In the genomic region with DNA sequence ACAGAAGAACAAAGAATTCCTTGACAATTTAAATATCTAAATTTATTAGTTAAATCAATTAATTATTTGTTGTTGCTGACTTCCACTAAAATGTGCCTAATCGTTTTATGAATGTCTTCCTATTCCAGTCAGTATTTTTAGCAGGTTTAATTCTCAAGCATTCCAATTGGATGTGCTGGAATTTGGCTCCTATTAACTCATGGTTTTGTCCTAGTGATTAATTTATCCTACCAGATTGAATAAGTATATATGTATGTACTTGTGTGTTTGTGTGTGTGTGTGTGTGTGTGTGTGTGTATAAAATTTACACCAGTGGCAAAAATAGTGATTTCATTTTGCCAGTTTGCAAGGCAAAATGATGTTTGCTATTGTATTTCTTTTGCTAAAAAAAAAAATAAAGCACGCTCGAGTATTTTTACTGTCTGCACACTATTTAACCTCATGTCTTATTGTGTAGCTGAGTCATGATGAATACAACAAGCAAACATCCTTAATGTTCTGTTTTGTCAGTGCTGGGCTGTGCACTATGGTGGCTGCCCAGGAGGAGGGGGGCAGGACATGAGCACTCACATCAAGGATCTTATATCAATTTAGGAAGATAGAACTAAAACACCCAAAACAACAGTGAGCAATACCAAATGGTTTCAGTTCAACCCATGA, we compare ENCODE assay signal across 15 cellular contexts.
DNase-seq lines count a peak whose midpoint lies in the region; ATAC-seq, FAIRE-seq and TF ChIP-seq lines count a peak whose summit lies in the region.
"Had no signal": no experiment of that assay in that cellular context is flagged by ENCODE, and none has a peak within 500 bp of the region (broad histone marks: within the 10 kb centered on the region; RNA-seq: fewer than 3 reads in every experiment).

No MANE protein-coding gene starts in this region.

- no peaks in the 10 kb centered on the region for H3K36me3 ChIP-seq in ACC112 (ENCODE audit: insufficient read depth, low read length)
- H3K36me3 ChIP-seq in keratinocyte (ENCODE audit: control insufficient read depth in 2 of 2, extremely low read depth in 1 of 2, insufficient read depth in 2 of 2, low read length in 2 of 2), result no peaks in the 10 kb centered on the region
- H3K36me3 ChIP-seq in right lobe of liver, result no peaks in the 10 kb centered on the region
- H3K36me3 ChIP-seq: heart right ventricle had no signal

- H3K9me3 ChIP-seq in keratinocyte (ENCODE audit: control insufficient read depth, low read depth, low read length), result no peaks in the 10 kb centered on the region
- H3K9me3 ChIP-seq in right lobe of liver, result no peaks in the 10 kb centered on the region

- WGBS in right lobe of liver (ENCODE audit: insufficient coverage, low coverage, low lambda C conversion rate, missing lambda C conversion rate), result 52% methylated on average over 3 of the region's 3 CpGs

- POLR2A ChIA-PET in activated CD4-positive, alpha-beta T cell treated with anti-CD3 and anti-CD28 coated beads, Interleukin-2, amount 10 ng/mL, durations not matched to agents 7 days and 5 days (lab: Charles Lee), result no interaction called here

- H3K27ac Mint-ChIP-seq in activated CD4-positive, alpha-beta T cell treated with anti-CD3 and anti-CD28 coated beads, Interleukin-2, amount 10 ng/mL, durations not matched to agents 7 days and 5 days, result no peak overlapping the region
- H3K27ac Mint-ChIP-seq: activated naive CD4-positive, alpha-beta T cell treated with anti-CD3 and anti-CD28 coated beads, Interleukin-2, amount 10 ng/mL, durations not matched to agents 7 days and 5 days had no signal

- no peaks in the 10 kb centered on the region for H3K79me2 ChIP-seq in ACC112 (ENCODE audit: control insufficient read depth, insufficient read depth, low read length, unreplicated experiment)
- H3K79me2 ChIP-seq in keratinocyte (ENCODE audit: control insufficient read depth, insufficient read depth, low read length), result no peaks in the 10 kb centered on the region

- H2AFZ ChIP-seq in ACC112 (ENCODE audit: low read length, unreplicated experiment), result no peak overlapping the region
- H2AFZ ChIP-seq in keratinocyte (ENCODE audit: control insufficient read depth, low read length), result no peak overlapping the region

- H3K27me3 ChIP-seq in ACC112 (ENCODE audit: insufficient read depth, low read length) (no peaks in the 10 kb centered on the region), keratinocyte (ENCODE audit: control insufficient read depth, extremely low read depth, insufficient read depth, low read length) (no peaks in the 10 kb centered on the region), right lobe of liver (no peaks in the 10 kb centered on the region)
- H3K27me3 ChIP-seq: heart right ventricle had no signal

- ATAC-seq in HG03432 (IDR thresholded peaks at IDR 0.05; ENCODE audit: unreplicated experiment), result no peak
- no peak for ATAC-seq in right lobe of liver
- ATAC-seq: heart right ventricle had no signal

- dilution Hi-C loops in keratinocyte (cut with MboI; ENCODE audit: extremely low pct_ligation_motif_present, low sequenced_read_pairs), result no loop called here

- H3K4me3 Mint-ChIP-seq in activated CD4-positive, alpha-beta T cell treated with anti-CD3 and anti-CD28 coated beads, Interleukin-2, amount 10 ng/mL, durations not matched to agents 7 days and 5 days, result no peak overlapping the region
- H3K4me3 Mint-ChIP-seq: activated naive CD4-positive, alpha-beta T cell treated with anti-CD3 and anti-CD28 coated beads, Interleukin-2, amount 10 ng/mL, durations not matched to agents 7 days and 5 days had no signal

- intact Hi-C loops in right lobe of liver (cut with DNase I), result no loop called here

- no peak for TF ChIP-seq CTCF in astrocyte of the spinal cord (IDR thresholded peaks at IDR 0.05; ENCODE audit: low read depth, low read length)
- no peak for TF ChIP-seq CTCF in keratinocyte (optimal IDR thresholded peaks at IDR 0.05 in 1 of 3, IDR thresholded peaks at IDR 0.05 in 1 of 3, conservative IDR thresholded peaks at IDR 0.05 in 1 of 3; ENCODE audit: extremely low read depth in 1 of 3, insufficient read depth in 2 of 3, low read length in 3 of 3)
- no peak for TF ChIP-seq CTCF in right lobe of liver (IDR thresholded peaks at IDR 0.05)

- no peaks in the 10 kb centered on the region for H3K36me3 Mint-ChIP-seq in activated CD4-positive, alpha-beta T cell treated with anti-CD3 and anti-CD28 coated beads, Interleukin-2, amount 10 ng/mL, durations not matched to agents 7 days and 5 days (ENCODE audit: low read depth)
- H3K36me3 Mint-ChIP-seq: activated naive CD4-positive, alpha-beta T cell treated with anti-CD3 and anti-CD28 coated beads, Interleukin-2, amount 10 ng/mL, durations not matched to agents 7 days and 5 days had no signal

- CTCF ChIA-PET in activated CD4-positive, alpha-beta T cell treated with anti-CD3 and anti-CD28 coated beads, Interleukin-2, amount 10 ng/mL, durations not matched to agents 7 days and 5 days (lab: Charles Lee), result interaction anchor here (0.7 kb wide), 1 partner anchor 11 kb away, joined by 3 read pairs; no protein-coding TSS in a partner anchor

- H3K4me1 Mint-ChIP-seq in activated CD4-positive, alpha-beta T cell treated with anti-CD3 and anti-CD28 coated beads, Interleukin-2, amount 10 ng/mL, durations not matched to agents 7 days and 5 days, result no peaks in the 10 kb centered on the region
- H3K4me1 Mint-ChIP-seq: activated naive CD4-positive, alpha-beta T cell treated with anti-CD3 and anti-CD28 coated beads, Interleukin-2, amount 10 ng/mL, durations not matched to agents 7 days and 5 days had no signal

- peak; percentile 70 for FAIRE-seq in keratinocyte (lab: Jason Lieb, UNC)
- FAIRE-seq: RCC 7860 had no signal

- DNase-seq in HPDE6-E6E7 (ENCODE audit: extremely low spot score) (peak; percentile 15), astrocyte of the spinal cord (ENCODE audit: low read depth, low spot score) (peak; percentile 85), keratinocyte (ENCODE audit: low read depth, low spot score) (no peak), right lobe of liver (no peak)
- no peak for DNase-seq in stimulated activated CD4-positive, alpha-beta T cell treated with anti-CD3 and anti-CD28 coated beads, Interleukin-4, amount 100 ng/mL, for 4 hours
- no peak for DNase-seq in activated CD4-positive, alpha-beta T cell treated with anti-CD3 and anti-CD28 coated beads, Interleukin-2, amount 10 ng/mL, durations not matched to agents 7 days and 5 days
- DNase-seq: activated naive CD4-positive, alpha-beta T cell treated with anti-CD3 and anti-CD28 coated beads, Interleukin-2, amount 10 ng/mL, durations not matched to agents 7 days and 5 days; AML-193; heart right ventricle; NCI-H2227 treated with DMSO at 0.1 percent for 48 hours; nucleus accumbens had no signal

- H3K4me1 ChIP-seq in ACC112 (ENCODE audit: control insufficient read depth, insufficient read depth, low read length, unreplicated experiment) (peaks cover 12% of the 10 kb centered on the region), keratinocyte (ENCODE audit: control insufficient read depth, extremely low read depth, insufficient read depth, low read length) (peaks cover 16% of the 10 kb centered on the region), right lobe of liver (no peaks in the 10 kb centered on the region)

- in situ Hi-C loops in astrocyte of the spinal cord (cut with HindIII; ENCODE audit: low sequenced_read_pairs), result no loop called here

- peak overlapping the region; percentile 42 for H3K27ac ChIP-seq in ACC112 (ENCODE audit: low read depth, low read length)
- no peak overlapping the region for H3K27ac ChIP-seq in keratinocyte (ENCODE audit: control insufficient read depth, insufficient read depth, low read length)
- H3K27ac ChIP-seq in right lobe of liver, result no peak overlapping the region
- H3K27ac ChIP-seq: heart right ventricle had no signal

- H3K4me3 ChIP-seq in ACC112 (ENCODE audit: low read depth, low read length) (peak overlapping the region; percentile 24; the same call in 1 of the 2 replicates), astrocyte of the spinal cord (ENCODE audit: low read depth, low read length) (no peak overlapping the region), keratinocyte (ENCODE audit: control insufficient read depth in 2 of 3, extremely low read depth in 1 of 3, insufficient read depth in 2 of 3, low read depth in 1 of 3, low read length in 3 of 3) (no peak overlapping the region), right lobe of liver (no peak overlapping the region)
- H3K4me3 ChIP-seq: heart right ventricle, lung had no signal

- no peaks in the 10 kb centered on the region for H3K27me3 Mint-ChIP-seq in activated CD4-positive, alpha-beta T cell treated with anti-CD3 and anti-CD28 coated beads, Interleukin-2, amount 10 ng/mL, durations not matched to agents 7 days and 5 days
- H3K27me3 Mint-ChIP-seq: activated naive CD4-positive, alpha-beta T cell treated with anti-CD3 and anti-CD28 coated beads, Interleukin-2, amount 10 ng/mL, durations not matched to agents 7 days and 5 days had no signal

- H4K20me1 ChIP-seq in keratinocyte (ENCODE audit: control insufficient read depth, extremely low read depth, insufficient read depth, low read length), result no peaks in the 10 kb centered on the region

- no peak for TF ChIP-seq POLR2A in right lobe of liver (IDR thresholded peaks at IDR 0.05)

- H3K9me1 ChIP-seq in keratinocyte (ENCODE audit: control insufficient read depth, extremely low read depth, insufficient read depth, low read length), result no peaks in the 10 kb centered on the region

- H3K9me3 Mint-ChIP-seq in activated CD4-positive, alpha-beta T cell treated with anti-CD3 and anti-CD28 coated beads, Interleukin-2, amount 10 ng/mL, durations not matched to agents 7 days and 5 days, result peaks cover 2% of the 10 kb centered on the region

- H3K4me2 ChIP-seq in keratinocyte (ENCODE audit: control insufficient read depth, extremely low read depth, insufficient read depth, low read depth, low read length), result peak overlapping the region; percentile 46

- no peak overlapping the region for H3K9ac ChIP-seq in keratinocyte (ENCODE audit: control insufficient read depth, extremely low read depth, insufficient read depth, low read length)

Comparison
In these comparisons a context has a peak if more than half of its experiments do, and no peak if none do; other contexts are left out.
1. DNase-seq: peak in HPDE6-E6E7 (single experiment) and astrocyte of the spinal cord (single experiment); none in keratinocyte (single experiment), stimulated activated CD4-positive, alpha-beta T cell treated with anti-CD3 and anti-CD28 coated beads, Interleukin-4, amount 100 ng/mL, for 4 hours (0 of 2), activated CD4-positive, alpha-beta T cell treated with anti-CD3 and anti-CD28 coated beads, Interleukin-2, amount 10 ng/mL, durations not matched to agents 7 days and 5 days (single experiment) and right lobe of liver (0 of 3).